ENCODE assay signal across 16 cellular contexts in genomic region chr9:18543406-18543965, GRCh38.
DNase-seq lines count a peak whose midpoint lies in the region; ATAC-seq and TF ChIP-seq lines count a peak whose summit lies in the region.
"Had no signal": no experiment of that assay in that cellular context is flagged by ENCODE, and none has a peak within 500 bp of the region (broad histone marks: within the 10 kb centered on the region; RNA-seq: fewer than 3 reads in every experiment).

No MANE protein-coding gene starts in this region.

- H2AFZ ChIP-seq in GM23248, result no peak overlapping the region

- H3K27ac Mint-ChIP-seq in WTC11, result no peak overlapping the region
- H3K27ac Mint-ChIP-seq: activated naive CD8-positive, alpha-beta T cell treated with anti-CD3 and anti-CD28 coated beads, Interleukin-2, amount 50 U/mL, for 24 hours; naive thymus-derived CD4-positive, alpha-beta T cell had no signal

- no peaks in the 10 kb centered on the region for H4K20me1 ChIP-seq in GM23248 (ENCODE audit: insufficient read depth)

- H3K4me1 ChIP-seq in GM23248 (ENCODE audit: insufficient read depth), result peaks cover 54% of the 10 kb centered on the region
- peaks cover 5 to 26% of the 10 kb centered on the region in 2 donors for H3K4me1 ChIP-seq in thoracic aorta (ENCODE audit: control insufficient read depth in 1 of 2, low read depth in 2 of 2)
- H3K4me1 ChIP-seq: right lobe of liver had no signal

- peak; percentile 81 for DNase-seq in GM23248
- peak; percentile 96 for DNase-seq in amniotic epithelial cell (ENCODE audit: low read depth)
- peak; percentile 77 for DNase-seq in fibroblast of villous mesenchyme (ENCODE audit: low read depth)
- DNase-seq in thoracic aorta (ENCODE audit: low spot score), result no peak
- no peak for DNase-seq in WTC11 (ENCODE audit: low spot score)
- DNase-seq in HPDE6-E6E7 (ENCODE audit: extremely low spot score), result no peak
- no peak for DNase-seq in stimulated activated CD4-positive, alpha-beta T cell treated with anti-CD3 and anti-CD28 coated beads, Interleukin-15, amount 100 ng/mL, for 24 hours
- DNase-seq: activated naive CD8-positive, alpha-beta T cell treated with anti-CD3 and anti-CD28 coated beads, Interleukin-2, amount 50 U/mL, for 24 hours; DMS 273 treated with DMSO at 0.1 percent for 48 hours; naive thymus-derived CD4-positive, alpha-beta T cell; NCI-H1105 treated with DMSO at 0.1 percent for 48 hours; NCI-H510A; right lobe of liver; Right ventricle myocardium superior had no signal

- ATAC-seq in thoracic aorta (ENCODE audit: insufficient number of reproducible peaks, low FRiP score, low read depth) (no peak), WTC11 (no peak), HG03342 (IDR thresholded peaks at IDR 0.05; ENCODE audit: unreplicated experiment) (no peak)
- ATAC-seq: activated naive CD8-positive, alpha-beta T cell treated with anti-CD3 and anti-CD28 coated beads, Interleukin-2, amount 50 U/mL, for 24 hours; naive thymus-derived CD4-positive, alpha-beta T cell; right lobe of liver had no signal

- TF ChIP-seq CTCF in fibroblast of villous mesenchyme (IDR thresholded peaks at IDR 0.05; ENCODE audit: insufficient read depth, low read depth, low read length) (no peak), thoracic aorta (IDR thresholded peaks at IDR 0.05) (no peak), WTC11 (IDR thresholded peaks at IDR 0.05) (no peak)

- H3K9me2 ChIP-seq in GM23248 (ENCODE audit: insufficient read depth), result no peaks in the 10 kb centered on the region

- peak overlapping the region; percentile 56 for H3K4me2 ChIP-seq in GM23248 (ENCODE audit: unreplicated experiment)

- no peaks in the 10 kb centered on the region for H3K36me3 Mint-ChIP-seq in WTC11
- H3K36me3 Mint-ChIP-seq: naive thymus-derived CD4-positive, alpha-beta T cell had no signal

- POLR2A ChIA-PET in WTC11 (lab: Charles Lee), result interaction anchor here (0.7 kb wide), 1 partner anchor 354 kb away, joined by 3 read pairs; no protein-coding TSS in a partner anchor

- H3K27me3 ChIP-seq in GM23248 (replicated peaks; ENCODE audit: insufficient read depth), result no peaks in the 10 kb centered on the region
- H3K27me3 ChIP-seq in thoracic aorta (replicated peaks; ENCODE audit: insufficient read depth), result no peaks in the 10 kb centered on the region
- H3K27me3 ChIP-seq: right lobe of liver, tibial nerve had no signal

- H3K4me1 Mint-ChIP-seq in WTC11, result no peaks in the 10 kb centered on the region
- H3K4me1 Mint-ChIP-seq: activated naive CD8-positive, alpha-beta T cell treated with anti-CD3 and anti-CD28 coated beads, Interleukin-2, amount 50 U/mL, for 24 hours; naive thymus-derived CD4-positive, alpha-beta T cell had no signal

- H3K27me3 Mint-ChIP-seq in WTC11 (ENCODE audit: low read depth), result no peaks in the 10 kb centered on the region
- H3K27me3 Mint-ChIP-seq: activated naive CD8-positive, alpha-beta T cell treated with anti-CD3 and anti-CD28 coated beads, Interleukin-2, amount 50 U/mL, for 24 hours had no signal

- peaks cover 81% of the 10 kb centered on the region for H3F3A ChIP-seq in GM23248 (ENCODE audit: insufficient read depth)

- in situ Hi-C loops in GM23248 (cut with MboI), result no loop called here

- H3K36me3 ChIP-seq in GM23248 (ENCODE audit: low read depth), result peaks cover 39% of the 10 kb centered on the region
- no peaks in the 10 kb centered on the region for H3K36me3 ChIP-seq in thoracic aorta
- H3K36me3 ChIP-seq: right lobe of liver, tibial nerve had no signal

- H3K4me3 ChIP-seq in GM23248 (peak overlapping the region; percentile 31), fibroblast of villous mesenchyme (ENCODE audit: low read depth, low read length) (no peak overlapping the region), thoracic aorta (no peak overlapping the region)
- H3K4me3 ChIP-seq: right lobe of liver, tibial nerve had no signal

- WGBS in GM23248 (ENCODE audit: low coverage in 1 of 2, low lambda C conversion rate in 2 of 2, missing lambda C conversion rate in 2 of 2), 2 experiments, result 0 to 2% methylated on average over 2 of the region's 2 CpGs

- H3K9me3 ChIP-seq in GM23248 (ENCODE audit: low read depth) (no peaks in the 10 kb centered on the region), thoracic aorta (no peaks in the 10 kb centered on the region)
- H3K9me3 ChIP-seq: right lobe of liver, tibial nerve had no signal

- no peak overlapping the region for H3K4me3 Mint-ChIP-seq in WTC11
- H3K4me3 Mint-ChIP-seq: activated naive CD8-positive, alpha-beta T cell treated with anti-CD3 and anti-CD28 coated beads, Interleukin-2, amount 50 U/mL, for 24 hours; naive thymus-derived CD4-positive, alpha-beta T cell had no signal

- peaks cover 7% of the 10 kb centered on the region for H3K9me3 Mint-ChIP-seq in WTC11
- H3K9me3 Mint-ChIP-seq: activated naive CD8-positive, alpha-beta T cell treated with anti-CD3 and anti-CD28 coated beads, Interleukin-2, amount 50 U/mL, for 24 hours had no signal

- peak overlapping the region; percentile 61 for H3K9ac ChIP-seq in GM23248

- peak overlapping the region; percentile 90 for H3K27ac ChIP-seq in GM23248
- H3K27ac ChIP-seq in thoracic aorta, result peak overlapping the region; percentile 51 to 62
- H3K27ac ChIP-seq: right lobe of liver had no signal

- CTCF ChIA-PET in WTC11 (lab: Charles Lee), result no interaction called here

- H3K79me2 ChIP-seq in GM23248 (ENCODE audit: insufficient read depth), result peaks cover 78% of the 10 kb centered on the region

TF ChIP-seq in WTC11, 78 proteins besides CTCF, POLR2A, EP300 and RAD21:
- no peak for TF ChIP-seq EMX1 (CRISPR knock-in tag; IDR thresholded peaks at IDR 0.05)
- TF ChIP-seq E2F4 (CRISPR knock-in tag; IDR thresholded peaks at IDR 0.05; ENCODE audit: borderline replicate concordance, low read depth), result no peak
- TF ChIP-seq ZNF423 (CRISPR knock-in tag; IDR thresholded peaks at IDR 0.05), result no peak
- no peak for TF ChIP-seq IRF2 (CRISPR knock-in tag; IDR thresholded peaks at IDR 0.05; ENCODE audit: borderline replicate concordance, low read depth)
- no peak for TF ChIP-seq SMAD3 (CRISPR knock-in tag; IDR thresholded peaks at IDR 0.05; ENCODE audit: borderline replicate concordance)
- TF ChIP-seq CBFB (CRISPR knock-in tag; IDR thresholded peaks at IDR 0.05; ENCODE audit: low read depth), result no peak

Comparison
In these comparisons a context has a peak if more than half of its experiments do, and no peak if none do; other contexts are left out.
1. DNase-seq: peak in GM23248 (single experiment), amniotic epithelial cell (single experiment) and fibroblast of villous mesenchyme (single experiment); none in thoracic aorta (single experiment), WTC11 (single experiment), HPDE6-E6E7 (single experiment) and stimulated activated CD4-positive, alpha-beta T cell treated with anti-CD3 and anti-CD28 coated beads, Interleukin-15, amount 100 ng/mL, for 24 hours (single experiment).